In genomic region chr1:75403147-75403646, GRCh38 we compare ENCODE assay signal across 8 cellular contexts.
DNase-seq lines count a peak whose midpoint lies in the region; ATAC-seq, FAIRE-seq and TF ChIP-seq lines count a peak whose summit lies in the region.
"Not testable (repeated sequence)": the region's sequence is repeated elsewhere in the genome, so short reads cannot be mapped to it uniquely, and the experiment has no call there.

No MANE protein-coding gene starts in this region.

- not testable (repeated sequence) for H3K4me2 ChIP-seq in HepG2 (ENCODE audit: low read depth, low read length)

- H3K9me3 ChIP-seq in BE2C; WERI-Rb-1 (ENCODE audit: severe bottlenecking); kidney (ENCODE audit: control insufficient read depth in 1 of 2, low read length in 2 of 2); HepG2 (ENCODE audit: low read length): not testable (repeated sequence)

- peak; percentile 15 for DNase-seq in BE2C
- peak; percentile 11 for DNase-seq in DMS53 (lab: John Stamatoyannopoulos, UW)
- DNase-seq in NCI-H82 (lab: John Stamatoyannopoulos, UW): peak; percentile 9
- DNase-seq in WERI-Rb-1; HepG2 (ENCODE audit: low spot score): not testable (repeated sequence)
- peak; percentile 17 for DNase-seq in left ventricle myocardium superior
- DNase-seq in kidney: peak; percentile 29
- DNase-seq in posterior vena cava (ENCODE audit: low spot score): peak; percentile 62

- POLR2A ChIA-PET in HepG2 (lab: Yijun Ruan, JAX): not testable (repeated sequence)

- H3K4me3 ChIP-seq in BE2C (ENCODE audit: low read depth, low read length); WERI-Rb-1 (ENCODE audit: low read depth, low read length); kidney (ENCODE audit: low read length in 2 of 2); HepG2 (replicated peaks in 1 of 3; ENCODE audit: insufficient read depth in 1 of 3, low read depth in 2 of 3, low read length in 3 of 3): not testable (repeated sequence)

- H2AFZ ChIP-seq in HepG2 (ENCODE audit: low read length): not testable (repeated sequence)

- H3K27ac ChIP-seq in WERI-Rb-1; kidney (ENCODE audit: low read depth in 2 of 2, low read length in 2 of 2); HepG2 (ENCODE audit: extremely low read length, insufficient read depth, low read length): not testable (repeated sequence)

- TF ChIP-seq POLR2A in HepG2 (IDR thresholded peaks at IDR 0.05; ENCODE audit: insufficient read depth in 1 of 2, low read depth in 2 of 2, low read length in 2 of 2): not testable (repeated sequence)

- not testable (repeated sequence) for H3K36me3 ChIP-seq in BE2C; WERI-Rb-1; kidney (ENCODE audit: control insufficient read depth in 1 of 2, insufficient read depth in 2 of 2, low read length in 2 of 2); HepG2 (replicated peaks in 1 of 2; ENCODE audit: control insufficient read depth in 1 of 2, insufficient read depth in 2 of 2, low read length in 2 of 2)

- H3K4me1 ChIP-seq in BE2C; kidney (ENCODE audit: control insufficient read depth in 1 of 2, insufficient read depth in 1 of 2, low read depth in 1 of 2, low read length in 2 of 2); HepG2 (ENCODE audit: insufficient read depth, low read length): not testable (repeated sequence)

- not testable (repeated sequence) for TF ChIP-seq CTCF in BE2C (IDR thresholded peaks at IDR 0.05; ENCODE audit: low read depth, low read length); kidney (IDR thresholded peaks at IDR 0.05; ENCODE audit: borderline replicate concordance, extremely low read depth, insufficient read depth)
- TF ChIP-seq CTCF in WERI-Rb-1 (IDR thresholded peaks at IDR 0.05; ENCODE audit: low read depth, low read length): 0 out of 2 replicates have a peak, but pooled peaks have one; percentile 5
- TF ChIP-seq CTCF in HepG2 (CRISPR knock-in tag; IDR thresholded peaks at IDR 0.05): peak; percentile 35

- not testable (repeated sequence) for TF ChIP-seq RAD21 in HepG2 (CRISPR knock-in tag; IDR thresholded peaks at IDR 0.05)

- CTCF ChIA-PET in HepG2 (lab: Yijun Ruan, JAX; ENCODE audit: low intra/inter-chr PET ratio, low total read pairs): not testable (repeated sequence)

- not testable (repeated sequence) for H3K79me2 ChIP-seq in HepG2 (ENCODE audit: insufficient read depth, low read length)

- not testable (repeated sequence) for H3K27me3 ChIP-seq in BE2C; WERI-Rb-1 (ENCODE audit: insufficient read depth, low read depth, severe bottlenecking); HepG2 (ENCODE audit: control insufficient read depth in 1 of 2, insufficient read depth in 2 of 2, low read length in 2 of 2)

- not testable (repeated sequence) for H4K20me1 ChIP-seq in HepG2 (ENCODE audit: insufficient read depth, low read length)

- 40% methylated on average over 2 of the region's 5 CpGs for WGBS in HepG2 (ENCODE audit: low lambda C conversion rate)

- intact Hi-C loops in left ventricle myocardium superior (cut with micrococcal nuclease); kidney (cut with DNase I); HepG2 (cut with micrococcal nuclease; ENCODE audit: unreplicated experiment); posterior vena cava (cut with DNase I): not testable (repeated sequence)

- in situ Hi-C loops in HepG2 (cut with HindIII; ENCODE audit: extremely low pct_ligation_motif_present, low pct_unique_long_range_greater_than_20kb): not testable (repeated sequence)

- H3K9ac ChIP-seq in kidney (ENCODE audit: low read length in 2 of 2); HepG2 (ENCODE audit: insufficient read depth, low read depth, low read length): not testable (repeated sequence)

- not testable (repeated sequence) for TF ChIP-seq EP300 in HepG2 (IDR thresholded peaks at IDR 0.05; ENCODE audit: low read depth in 2 of 2, low read length in 2 of 2); HepG2 (CRISPR knock-in tag; IDR thresholded peaks at IDR 0.05; ENCODE audit: borderline replicate concordance)

- FAIRE-seq in kidney (lab: Jason Lieb, UNC); HepG2 (lab: Jason Lieb, UNC): not testable (repeated sequence)

- ATAC-seq in left ventricle myocardium superior, HepG2: not testable (repeated sequence)

- BruUV-seq in HepG2 (replicated peaks; lab: Mats Ljungman, UMichigan): not testable (repeated sequence)

TF ChIP-seq in HepG2, 621 proteins besides CTCF, POLR2A, EP300 and RAD21:
- TF ChIP-seq STAG1 (CRISPR knock-in tag; IDR thresholded peaks at IDR 0.05): peak; percentile 38; the same call in 1 of the 2 replicates
